In the genomic region with DNA sequence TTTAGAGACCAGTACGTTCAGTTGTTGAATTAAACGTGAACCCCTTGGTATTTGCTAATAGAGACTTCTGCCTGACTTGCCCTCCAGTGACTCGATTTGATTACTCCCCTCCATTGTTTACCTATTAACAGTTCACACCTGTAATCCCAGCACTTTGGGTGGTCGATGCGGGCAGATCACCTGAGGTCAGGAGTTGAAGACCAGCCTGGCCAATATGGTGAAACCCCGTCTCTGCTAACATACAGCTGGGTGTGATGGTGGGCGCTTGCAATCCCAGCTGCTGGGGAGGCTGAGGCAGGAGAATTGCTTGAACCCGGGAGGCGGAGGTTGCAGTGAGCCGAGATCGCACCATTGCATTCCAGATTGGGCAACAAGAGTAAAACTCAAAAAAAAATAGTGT, we compare ENCODE assay signal across 9 cellular contexts. TPM values are rescaled to one million over a fixed set of nuclear protein-coding genes. Genes with fewer than 3 reads are reported as not detected.
DNase-seq lines count a peak whose midpoint lies in the region; ATAC-seq, FAIRE-seq and TF ChIP-seq lines count a peak whose summit lies in the region.
"Not testable (repeated sequence)": the region's sequence is repeated elsewhere in the genome, so short reads cannot be mapped to it uniquely, and the experiment has no call there.
"Had no signal": no experiment of that assay in that cellular context is flagged by ENCODE, and none has a peak within 500 bp of the region (broad histone marks: within the 10 kb centered on the region; RNA-seq: fewer than 3 reads in every experiment).

No MANE protein-coding gene starts in this region.

- H3K36me3 Mint-ChIP-seq in CD8-positive, alpha-beta memory T cell: peaks cover 31 to 91% (median 35%) of the 10 kb centered on the region in 3 donors
- peaks cover 96% of the 10 kb centered on the region for H3K36me3 Mint-ChIP-seq in WTC11
- H3K36me3 Mint-ChIP-seq in activated T-cell treated with anti-CD3 and anti-CD28 coated beads, Interleukin-2, amount 50 U/mL, for 4 hours (ENCODE audit: insufficient read depth): peaks cover 72% of the 10 kb centered on the region
- H3K36me3 Mint-ChIP-seq in activated naive CD8-positive, alpha-beta T cell: peaks cover 28% of the 10 kb centered on the region
- H3K36me3 Mint-ChIP-seq in stimulated activated effector memory CD8-positive, alpha-beta T cell treated with anti-CD3 and anti-CD28 coated beads, Interleukin-12 subunit alpha, Interleukin-12 subunit beta, amount 100 ng/mL, for 72 hours: peaks cover 100% of the 10 kb centered on the region

- not testable (repeated sequence) for H3K4me2 ChIP-seq in K562 (ENCODE audit: insufficient read depth, low read length)
- H3K4me2 ChIP-seq in HepG2 (ENCODE audit: low read depth, low read length): 0 out of 2 replicates have a peak overlapping the region, but pooled peaks have one; percentile 5

- not testable (repeated sequence) for H3K4me3 ChIP-seq in CD8-positive, alpha-beta memory T cell (ENCODE audit: low read length); HEK293 (ENCODE audit: low read depth, low read length); K562; HepG2 (replicated peaks in 1 of 3; ENCODE audit: insufficient read depth in 1 of 3, low read depth in 2 of 3, low read length in 3 of 3)

- CTCF ChIA-PET in CD8-positive, alpha-beta memory T cell (lab: Charles Lee): interaction anchor here (2.3 kb wide), 1 partner anchor 22 kb away, joined by 8 read pairs; the partner anchor contains the start of gene FGF18
- CTCF ChIA-PET in HEK293 (lab: Yijun Ruan, JAX); WTC11 (lab: Charles Lee); K562 (lab: Yijun Ruan, JAX; ENCODE audit: low intra/inter-chr PET ratio); HepG2 (lab: Yijun Ruan, JAX; ENCODE audit: low intra/inter-chr PET ratio, low total read pairs): not testable (repeated sequence)

- H3K79me2 ChIP-seq in K562 (ENCODE audit: control insufficient read depth, insufficient read depth, low read length) (peaks cover 100% of the 10 kb centered on the region), HepG2 (ENCODE audit: insufficient read depth, low read length) (peaks cover 99% of the 10 kb centered on the region)

- ATAC-seq in WTC11; activated T-cell treated with anti-CD3 and anti-CD28 coated beads, Interleukin-2, amount 50 U/mL, for 4 hours; K562; HepG2; stimulated activated effector memory CD8-positive, alpha-beta T cell treated with anti-CD3 and anti-CD28 coated beads, Interleukin-12 subunit alpha, Interleukin-12 subunit beta, amount 100 ng/mL, for 72 hours: not testable (repeated sequence)

- TF ChIP-seq CTCF in HEK293 (tag by site-specific recombination; IDR thresholded peaks at IDR 0.05); WTC11 (IDR thresholded peaks at IDR 0.05); K562 (IDR thresholded peaks at IDR 0.05 in 2 of 3, conservative IDR thresholded peaks at IDR 0.05 in 1 of 3; ENCODE audit: insufficient read depth in 2 of 3, low read depth in 1 of 3, low read length in 3 of 3); HepG2 (CRISPR knock-in tag; IDR thresholded peaks at IDR 0.05): not testable (repeated sequence)

- not testable (repeated sequence) for H3K9me3 Mint-ChIP-seq in CD8-positive, alpha-beta memory T cell; WTC11; activated T-cell treated with anti-CD3 and anti-CD28 coated beads, Interleukin-2, amount 50 U/mL, for 4 hours; activated naive CD8-positive, alpha-beta T cell (ENCODE audit: low read depth); stimulated activated effector memory CD8-positive, alpha-beta T cell treated with anti-CD3 and anti-CD28 coated beads, Interleukin-12 subunit alpha, Interleukin-12 subunit beta, amount 100 ng/mL, for 72 hours

- peaks cover 56 to 83% (median 75%) of the 10 kb centered on the region in 3 donors for H3K4me1 Mint-ChIP-seq in CD8-positive, alpha-beta memory T cell
- peaks cover 72% of the 10 kb centered on the region for H3K4me1 Mint-ChIP-seq in WTC11
- peaks cover 60% of the 10 kb centered on the region for H3K4me1 Mint-ChIP-seq in activated T-cell treated with anti-CD3 and anti-CD28 coated beads, Interleukin-2, amount 50 U/mL, for 4 hours (ENCODE audit: low read depth)
- H3K4me1 Mint-ChIP-seq in activated naive CD8-positive, alpha-beta T cell (ENCODE audit: low read depth): peaks cover 74% of the 10 kb centered on the region
- H3K4me1 Mint-ChIP-seq in stimulated activated effector memory CD8-positive, alpha-beta T cell treated with anti-CD3 and anti-CD28 coated beads, Interleukin-12 subunit alpha, Interleukin-12 subunit beta, amount 100 ng/mL, for 72 hours: peaks cover 61% of the 10 kb centered on the region

- not testable (repeated sequence) for H3K27ac ChIP-seq in CD8-positive, alpha-beta memory T cell (ENCODE audit: low read depth, low read length); HEK293 (ENCODE audit: extremely low read depth, low read depth, low read length); K562 (ENCODE audit: extremely low read depth, low read depth, low read length); HepG2 (ENCODE audit: extremely low read length, insufficient read depth, low read length)

- not testable (repeated sequence) for TF ChIP-seq EP300 in K562 (IDR thresholded peaks at IDR 0.05; ENCODE audit: low read length); HepG2 (IDR thresholded peaks at IDR 0.05; ENCODE audit: low read depth in 2 of 2, low read length in 2 of 2); HepG2 (CRISPR knock-in tag; IDR thresholded peaks at IDR 0.05; ENCODE audit: borderline replicate concordance)

- H2AFZ ChIP-seq in K562 (ENCODE audit: low read depth, low read length); HepG2 (ENCODE audit: low read length): not testable (repeated sequence)

- H3K27me3 Mint-ChIP-seq in CD8-positive, alpha-beta memory T cell; WTC11 (ENCODE audit: low read depth); activated T-cell treated with anti-CD3 and anti-CD28 coated beads, Interleukin-2, amount 50 U/mL, for 4 hours (ENCODE audit: low read depth); activated naive CD8-positive, alpha-beta T cell: not testable (repeated sequence)

- H3K4me3 Mint-ChIP-seq in CD8-positive, alpha-beta memory T cell: peak overlapping the region in 2 of 7 donors; percentile 23 to 32
- H3K4me3 Mint-ChIP-seq in WTC11: peak overlapping the region; percentile 43
- peak overlapping the region; percentile 26 for H3K4me3 Mint-ChIP-seq in activated T-cell treated with anti-CD3 and anti-CD28 coated beads, Interleukin-2, amount 50 U/mL, for 4 hours
- H3K4me3 Mint-ChIP-seq in activated naive CD8-positive, alpha-beta T cell: peak overlapping the region; percentile 70
- not testable (repeated sequence) for H3K4me3 Mint-ChIP-seq in stimulated activated effector memory CD8-positive, alpha-beta T cell treated with anti-CD3 and anti-CD28 coated beads, Interleukin-12 subunit alpha, Interleukin-12 subunit beta, amount 100 ng/mL, for 72 hours

- not testable (repeated sequence) for H3K27me3 ChIP-seq in CD8-positive, alpha-beta memory T cell (ENCODE audit: insufficient read depth, low read length, poor library complexity, severe bottlenecking); K562 (ENCODE audit: control insufficient read depth in 2 of 2, insufficient read depth in 2 of 2, low read length in 2 of 2); HepG2 (ENCODE audit: control insufficient read depth in 1 of 2, insufficient read depth in 2 of 2, low read length in 2 of 2)

- H4K20me1 ChIP-seq in K562 (replicated peaks; ENCODE audit: control insufficient read depth, insufficient read depth, low read length): peaks cover 80% of the 10 kb centered on the region
- H4K20me1 ChIP-seq in HepG2 (ENCODE audit: insufficient read depth, low read length): peaks cover 100% of the 10 kb centered on the region

- peak overlapping the region in 5 of 8 donors; percentile 20 to 74 (median 61) for H3K27ac Mint-ChIP-seq in CD8-positive, alpha-beta memory T cell
- H3K27ac Mint-ChIP-seq in WTC11: not testable (repeated sequence)
- H3K27ac Mint-ChIP-seq in activated naive CD8-positive, alpha-beta T cell: peak overlapping the region; percentile 73
- H3K27ac Mint-ChIP-seq in stimulated activated effector memory CD8-positive, alpha-beta T cell treated with anti-CD3 and anti-CD28 coated beads, Interleukin-12 subunit alpha, Interleukin-12 subunit beta, amount 100 ng/mL, for 72 hours: peak overlapping the region; percentile 37

- POLR2A ChIA-PET in CD8-positive, alpha-beta memory T cell (lab: Charles Lee): interaction anchor here (0.6 kb wide), 1 partner anchor 535 kb away, joined by 10 read pairs; no protein-coding TSS in a partner anchor
- POLR2A ChIA-PET in HEK293 (lab: Yijun Ruan, JAX): interaction anchor here (0.6 to 1.2 kb wide), 2 partner anchors 10 to 1686 kb away, joined by 3 to 6 read pairs; partner anchors contain the start of gene NPM1
- POLR2A ChIA-PET in WTC11 (lab: Charles Lee): not testable (repeated sequence)
- POLR2A ChIA-PET in K562 (lab: Yijun Ruan, JAX): interaction anchor here (0.6 to 0.7 kb wide), 2 partner anchors 318 to 506 kb away, joined by 3 to 4 read pairs; no protein-coding TSS in a partner anchor
- POLR2A ChIA-PET in HepG2 (lab: Yijun Ruan, JAX): interaction anchor here (1.2 kb wide), 1 partner anchor 9 kb away, joined by 3 read pairs; no protein-coding TSS in a partner anchor

- not testable (repeated sequence) for BruUV-seq in K562 (replicated peaks; lab: Mats Ljungman, UMichigan); HepG2 (replicated peaks; lab: Mats Ljungman, UMichigan)

- H3K36me3 ChIP-seq in CD8-positive, alpha-beta memory T cell (ENCODE audit: insufficient read depth, low read length): peaks cover 76% of the 10 kb centered on the region
- H3K36me3 ChIP-seq in HEK293 (ENCODE audit: control insufficient read depth in 2 of 2, insufficient read depth in 1 of 2, low read length in 2 of 2): peaks cover 98 to 100% of the 10 kb centered on the region in 2 experiments
- H3K36me3 ChIP-seq in K562 (ENCODE audit: control insufficient read depth, insufficient read depth, low read length): peaks cover 100% of the 10 kb centered on the region
- H3K36me3 ChIP-seq in HepG2 (replicated peaks in 1 of 2; ENCODE audit: control insufficient read depth in 1 of 2, insufficient read depth in 2 of 2, low read length in 2 of 2): peaks cover 35 to 98% of the 10 kb centered on the region in 2 experiments

- in situ Hi-C loops in K562 (cut with MboI); HepG2 (cut with HindIII; ENCODE audit: extremely low pct_ligation_motif_present, low pct_unique_long_range_greater_than_20kb): not testable (repeated sequence)

- not testable (repeated sequence) for H3K9me1 ChIP-seq in K562 (ENCODE audit: control insufficient read depth, insufficient read depth, low read length)

- intact Hi-C loops in K562 (cut with micrococcal nuclease); HepG2 (cut with micrococcal nuclease; ENCODE audit: unreplicated experiment): not testable (repeated sequence)

- not testable (repeated sequence) for DNase-seq in CD8-positive, alpha-beta memory T cell; WTC11 (ENCODE audit: low spot score); activated T-cell treated with anti-CD3 and anti-CD28 coated beads, Interleukin-2, amount 50 U/mL, for 4 hours; K562 (ENCODE audit: extremely low read depth in 1 of 4, low spot score in 3 of 4); HepG2 (ENCODE audit: low spot score); stimulated activated effector memory CD8-positive, alpha-beta T cell treated with anti-CD3 and anti-CD28 coated beads, Interleukin-12 subunit alpha, Interleukin-12 subunit beta, amount 100 ng/mL, for 72 hours (ENCODE audit: low spot score in 2 of 2)

- H3K4me1 ChIP-seq in CD8-positive, alpha-beta memory T cell (ENCODE audit: insufficient read depth, low read length): peaks cover 33% of the 10 kb centered on the region
- not testable (repeated sequence) for H3K4me1 ChIP-seq in HEK293 (ENCODE audit: control insufficient read depth, insufficient read depth, low read length)
- H3K4me1 ChIP-seq in K562 (replicated peaks in 1 of 2; ENCODE audit: control insufficient read depth in 2 of 2, insufficient read depth in 2 of 2, low read length in 2 of 2): peaks cover 4 to 15% of the 10 kb centered on the region in 2 experiments; a peak in 4 of 5 replicates
- peaks cover 99% of the 10 kb centered on the region for H3K4me1 ChIP-seq in HepG2 (ENCODE audit: insufficient read depth, low read length)

- TF ChIP-seq POLR2A in K562 (conservative IDR thresholded peaks at IDR 0.05); HepG2 (IDR thresholded peaks at IDR 0.05; ENCODE audit: insufficient read depth in 1 of 2, low read depth in 2 of 2, low read length in 2 of 2): not testable (repeated sequence)

- H3K9me3 ChIP-seq in CD8-positive, alpha-beta memory T cell (ENCODE audit: low read length); HEK293 (ENCODE audit: control insufficient read depth, insufficient read depth, low read depth, low read length); K562 (replicated peaks; ENCODE audit: control insufficient read depth, insufficient read depth, low read depth, low read length); HepG2 (ENCODE audit: low read length): not testable (repeated sequence)

- not testable (repeated sequence) for TF ChIP-seq RAD21 in K562 (CRISPR knock-in tag; conservative IDR thresholded peaks at IDR 0.05 in 1 of 2, IDR thresholded peaks at IDR 0.05 in 1 of 2); HepG2 (CRISPR knock-in tag; IDR thresholded peaks at IDR 0.05)

- not testable (repeated sequence) for FAIRE-seq in K562 (lab: Jason Lieb, UNC); HepG2 (lab: Jason Lieb, UNC)

- 77% methylated on average over 11 of the region's 11 CpGs for WGBS in K562 (ENCODE audit: insufficient coverage, low coverage, missing lambda C conversion rate)
- 85% methylated on average over 11 of the region's 11 CpGs for WGBS in HepG2 (ENCODE audit: low lambda C conversion rate)

- H3K9ac ChIP-seq in K562 (ENCODE audit: insufficient read depth in 1 of 2, low read depth in 2 of 2, low read length in 2 of 2); HepG2 (ENCODE audit: insufficient read depth, low read depth, low read length): not testable (repeated sequence)

RNA-seq across cellular contexts. Expression of gene NPM1, which starts 8.9 kb away (rescaled TPM):
- 1,000 to 10,000 TPM; 4,412 to 4,687 TPM for total RNA-seq in CD8-positive, alpha-beta memory T cell
- 603 TPM for polyA plus RNA-seq in CD8-positive, alpha-beta memory T cell
- total RNA-seq in WTC11 (2021) (3,469 to 3,530 TPM (median 3,528 TPM) in 3 replicates), K562 (2014; rRNA removed) (2,275 and 2,438 TPM in 2 replicates), K562 (2014; rRNA removed; fragmentation: Illumina TruSeq; extraction: Trizol) (6,105 and 6,135 TPM in 2 replicates), K562 (2015; rRNA removed; fragmentation: Illumina TruSeq; extraction: Trizol) (5,186 and 5,639 TPM in 2 replicates), K562 (2021) (2,894 and 2,951 TPM in 2 replicates), HepG2 (2016; rRNA removed; fragmentation: Illumina TruSeq; extraction: Trizol) (3,353 and 5,553 TPM in 2 replicates)
- 1,000 to 10,000 TPM; 4,555 to 4,927 (median 4,895) TPM for total RNA-seq in activated T-cell treated with anti-CD3 and anti-CD28 coated beads, Interleukin-2, amount 50 U/mL, for 4 hours
- 380 and 708 TPM in 2 replicates for total RNA-seq in K562 (2011; cell fraction: chromatin; rRNA removed; ENCODE audit: low replicate concordance)
- 320 and 388 TPM in 2 replicates for total RNA-seq in K562 (2011; cell fraction: nucleolus; rRNA removed)
- total RNA-seq in K562 (2011; cell fraction: nucleoplasm; rRNA removed): 349 and 479 TPM in 2 replicates
- polyA plus RNA-seq in K562 (2011; rRNA removed) (2,553 and 3,164 TPM in 2 replicates), K562 (2014; fragmentation: Illumina TruSeq; extraction: Trizol) (4,182 and 5,696 TPM in 2 replicates), K562 (2014; fragmentation: Nextera tagmentation; extraction: Ambion mirVana) (1,000 to 10,000 TPM; 4,099 to 6,909 TPM), K562 (2014; rRNA removed) (2,789 and 6,654 TPM in 2 replicates), HepG2 (2011; rRNA removed) (1,684 and 2,047 TPM in 2 replicates)
- 324 and 4,326 TPM in 2 replicates for polyA plus RNA-seq in K562 (2011; cell fraction: cytosol; rRNA removed)
- 680 and 968 TPM in 2 replicates for polyA plus RNA-seq in K562 (2011; cell fraction: nucleus; rRNA removed)
- 3,341 and 5,906 TPM in 2 replicates for polyA plus RNA-seq in K562 (2012)
- polyA minus RNA-seq in K562 (2011; rRNA and poly(A)+ RNA removed): 1,992 and 2,499 TPM in 2 replicates
- 3,102 and 3,979 TPM in 2 replicates for polyA minus RNA-seq in K562 (2011; cell fraction: cytosol; rRNA and poly(A)+ RNA removed)
- 305 and 418 TPM in 2 replicates for polyA minus RNA-seq in K562 (2011; cell fraction: nucleus; rRNA and poly(A)+ RNA removed)
- 762 and 941 TPM in 2 replicates for total RNA-seq in HepG2 (2016; cell fraction: cytosol; rRNA removed; fragmentation: Illumina TruSeq; extraction: Trizol; ENCODE audit: low read depth)
- 3,423 and 5,528 TPM in 2 replicates for total RNA-seq in HepG2 (2016; cell fraction: insoluble cytoplasmic fraction; rRNA removed; fragmentation: Illumina TruSeq; extraction: Trizol)
- 1,613 and 2,053 TPM in 2 replicates for total RNA-seq in HepG2 (2016; cell fraction: membrane; rRNA removed; fragmentation: Illumina TruSeq; extraction: Trizol)
- total RNA-seq in HepG2 (2016; cell fraction: nucleus; rRNA removed; fragmentation: Illumina TruSeq; extraction: Trizol): 1,233 and 1,301 TPM in 2 replicates
- 2,726 and 4,334 TPM in 2 replicates for polyA plus RNA-seq in HepG2 (2011; cell fraction: cytosol; rRNA removed)
- polyA plus RNA-seq in HepG2 (2011; cell fraction: nucleus; rRNA removed): 901 and 998 TPM in 2 replicates
- polyA plus RNA-seq in HepG2 (2012): 3,095 and 3,791 TPM in 2 replicates
- polyA plus RNA-seq in HepG2 (2016; cell fraction: cytosol; fragmentation: Illumina TruSeq; extraction: Trizol; ENCODE audit: low read depth): 990 and 1,054 TPM in 2 replicates
- 5,889 and 6,211 TPM in 2 replicates for polyA plus RNA-seq in HepG2 (2016; cell fraction: insoluble cytoplasmic fraction; fragmentation: Illumina TruSeq; extraction: Trizol; ENCODE audit: low read depth)
- polyA plus RNA-seq in HepG2 (2016; cell fraction: membrane; fragmentation: Illumina TruSeq; extraction: Trizol; ENCODE audit: low read depth): 1,669 and 1,931 TPM in 2 replicates
- polyA plus RNA-seq in HepG2 (2016; cell fraction: nucleus; fragmentation: Illumina TruSeq; extraction: Trizol; ENCODE audit: insufficient read depth, low read depth): 1,818 and 1,822 TPM in 2 replicates
- 1,398 and 1,793 TPM in 2 replicates for polyA minus RNA-seq in HepG2 (2011; rRNA and poly(A)+ RNA removed; ENCODE audit: low replicate concordance)
- polyA minus RNA-seq in HepG2 (2011; cell fraction: cytosol; rRNA and poly(A)+ RNA removed): 3,161 and 4,136 TPM in 2 replicates
- 529 and 590 TPM in 2 replicates for polyA minus RNA-seq in HepG2 (2011; cell fraction: nucleus; rRNA and poly(A)+ RNA removed)

RNA-seq across cellular contexts. Expression of gene FGF18, which starts 22.9 kb away (rescaled TPM):
- under 1 TPM; 0.18 to 0.22 TPM for total RNA-seq in CD8-positive, alpha-beta memory T cell
- polyA plus RNA-seq in CD8-positive, alpha-beta memory T cell: not detected
- total RNA-seq in WTC11 (2021) (0.72 to 1.4 TPM (median 0.87 TPM) in 3 replicates), K562 (2014; rRNA removed) (0.05 TPM in 1 of 2 replicates, not detected in the other), K562 (2014; rRNA removed; fragmentation: Illumina TruSeq; extraction: Trizol) (not detected in 2 replicates), K562 (2015; rRNA removed; fragmentation: Illumina TruSeq; extraction: Trizol) (not detected in 2 replicates), K562 (2021) (0.18 TPM in 1 of 2 replicates, not detected in the other), HepG2 (2016; rRNA removed; fragmentation: Illumina TruSeq; extraction: Trizol) (not detected in 2 replicates)
- total RNA-seq in activated T-cell treated with anti-CD3 and anti-CD28 coated beads, Interleukin-2, amount 50 U/mL, for 4 hours: 1 to 10 TPM in 2 of 3 donors, under 1 TPM in 1; 0.37 to 1.3 (median 1.0) TPM
- total RNA-seq in K562 (2011; cell fraction: chromatin; rRNA removed; ENCODE audit: low replicate concordance): 0.21 TPM in 1 of 2 replicates, not detected in the other
- 0.17 TPM in 1 of 2 replicates, not detected in the other for total RNA-seq in K562 (2011; cell fraction: nucleolus; rRNA removed)
- not detected in 2 replicates for total RNA-seq in K562 (2011; cell fraction: nucleoplasm; rRNA removed)
- polyA plus RNA-seq in K562 (2011; rRNA removed) (not detected in 2 replicates), K562 (2014; fragmentation: Illumina TruSeq; extraction: Trizol) (not detected in 2 replicates), K562 (2014; fragmentation: Nextera tagmentation; extraction: Ambion mirVana) (not detected), K562 (2014; rRNA removed) (0.11 TPM in 1 of 2 replicates, not detected in the other), HepG2 (2011; rRNA removed) (0.04 TPM in 1 of 2 replicates, not detected in the other)
- polyA plus RNA-seq in K562 (2011; cell fraction: cytosol; rRNA removed): 0.06 TPM in 1 of 2 replicates, not detected in the other
- 0.11 and 0.22 TPM in 2 replicates for polyA plus RNA-seq in K562 (2011; cell fraction: nucleus; rRNA removed)
- 0.04 and 0.05 TPM in 2 replicates for polyA plus RNA-seq in K562 (2012)
- polyA minus RNA-seq in K562 (2011; rRNA and poly(A)+ RNA removed): not detected in 2 replicates
- not detected in 2 replicates for polyA minus RNA-seq in K562 (2011; cell fraction: cytosol; rRNA and poly(A)+ RNA removed)
- 0.13 and 0.22 TPM in 2 replicates for polyA minus RNA-seq in K562 (2011; cell fraction: nucleus; rRNA and poly(A)+ RNA removed)
- total RNA-seq in HepG2 (2016; cell fraction: cytosol; rRNA removed; fragmentation: Illumina TruSeq; extraction: Trizol; ENCODE audit: low read depth): not detected in 2 replicates
- not detected in 2 replicates for total RNA-seq in HepG2 (2016; cell fraction: insoluble cytoplasmic fraction; rRNA removed; fragmentation: Illumina TruSeq; extraction: Trizol)
- not detected in 2 replicates for total RNA-seq in HepG2 (2016; cell fraction: membrane; rRNA removed; fragmentation: Illumina TruSeq; extraction: Trizol)
- total RNA-seq in HepG2 (2016; cell fraction: nucleus; rRNA removed; fragmentation: Illumina TruSeq; extraction: Trizol): not detected in 2 replicates
- not detected in 2 replicates for polyA plus RNA-seq in HepG2 (2011; cell fraction: cytosol; rRNA removed)
- 0.05 and 0.24 TPM in 2 replicates for polyA plus RNA-seq in HepG2 (2011; cell fraction: nucleus; rRNA removed)
- 0.08 TPM in 1 of 2 replicates, not detected in the other for polyA plus RNA-seq in HepG2 (2012)
- polyA plus RNA-seq in HepG2 (2016; cell fraction: cytosol; fragmentation: Illumina TruSeq; extraction: Trizol; ENCODE audit: low read depth): 0.06 TPM in 1 of 2 replicates, not detected in the other
- not detected in 2 replicates for polyA plus RNA-seq in HepG2 (2016; cell fraction: insoluble cytoplasmic fraction; fragmentation: Illumina TruSeq; extraction: Trizol; ENCODE audit: low read depth)
- polyA plus RNA-seq in HepG2 (2016; cell fraction: membrane; fragmentation: Illumina TruSeq; extraction: Trizol; ENCODE audit: low read depth): 0.09 TPM in 1 of 2 replicates, not detected in the other
- polyA plus RNA-seq in HepG2 (2016; cell fraction: nucleus; fragmentation: Illumina TruSeq; extraction: Trizol; ENCODE audit: insufficient read depth, low read depth): not detected in 2 replicates
- polyA minus RNA-seq in HepG2 (2011; rRNA and poly(A)+ RNA removed; ENCODE audit: low replicate concordance): not detected in 2 replicates
- polyA minus RNA-seq in HepG2 (2011; cell fraction: cytosol; rRNA and poly(A)+ RNA removed): not detected in 2 replicates
- polyA minus RNA-seq in HepG2 (2011; cell fraction: nucleus; rRNA and poly(A)+ RNA removed): not detected in 2 replicates
- polyA plus RNA-seq: IgD-negative memory B cell had no signal
